In the genomic region with DNA sequence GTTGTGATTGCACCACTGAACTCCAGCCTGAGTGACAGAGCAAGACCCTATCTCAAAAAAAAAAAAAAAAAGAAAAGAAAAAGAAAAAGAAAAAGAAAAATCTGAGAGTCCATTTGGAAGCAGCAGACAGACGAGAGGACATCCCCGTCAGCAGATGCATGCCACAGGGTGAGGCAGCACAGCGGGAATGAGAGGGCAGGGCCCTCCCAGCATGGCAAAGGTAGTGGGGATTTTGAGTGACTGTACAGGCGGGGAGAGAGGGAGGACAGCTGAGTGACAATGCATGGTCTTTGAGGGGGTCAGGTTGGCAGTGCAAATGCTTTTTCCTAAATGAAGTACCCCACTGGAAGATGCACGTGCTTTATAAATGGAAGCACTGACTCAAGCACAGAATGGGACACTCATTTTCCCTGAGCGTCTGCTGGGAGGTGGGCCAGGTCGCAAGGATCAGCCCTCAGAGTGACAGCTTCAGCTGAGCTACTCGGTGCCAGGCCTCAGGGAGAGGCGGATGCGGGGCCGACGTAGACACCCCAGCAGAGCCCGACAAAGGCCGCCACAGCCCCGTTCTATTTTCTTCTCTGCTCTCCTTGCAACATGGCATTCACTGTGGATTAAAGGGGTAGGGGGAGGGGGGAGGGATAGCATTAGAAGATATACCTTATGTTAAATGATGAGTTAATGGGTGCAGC, we compare ENCODE assay signal across 15 cellular contexts.
"Had no signal": no experiment of that assay in that cellular context is flagged by ENCODE, and none has a peak within 500 bp of the region (broad histone marks: within the 10 kb centered on the region; RNA-seq: fewer than 3 reads in every experiment).

No MANE protein-coding gene starts in this region.

- DNase-seq: activated CD4-positive, alpha-beta memory T cell treated with anti-CD3 and anti-CD28 coated beads for 36 hours; activated naive CD8-positive, alpha-beta T cell treated with anti-CD3 and anti-CD28 coated beads, Interleukin-2, amount 10 ng/mL, durations not matched to agents 7 days and 5 days; activated T-cell treated with anti-CD3 and anti-CD28 coated beads, Interleukin-2, amount 50 U/mL, for 4 hours; aorta; colonic mucosa; effector CD4-positive, alpha-beta T cell; foreskin keratinocyte; heart right ventricle; islet precursor cell; left ventricle myocardium inferior; mesendoderm; sigmoid colon; stimulated activated CD4-positive, alpha-beta T cell treated with anti-CD3 and anti-CD28 coated beads, Interleukin-2, amount 100 ng/mL, for 48 hours; stimulated activated naive CD8-positive, alpha-beta T cell treated with anti-CD3 and anti-CD28 coated beads, Interleukin-15, Interleukin-2, amounts not matched to agents 100 U/mL and 50 U/mL, for 24 hours; T-helper 2 cell had no signal

- H3K4me3 Mint-ChIP-seq: activated CD4-positive, alpha-beta memory T cell treated with anti-CD3 and anti-CD28 coated beads for 36 hours; activated naive CD8-positive, alpha-beta T cell treated with anti-CD3 and anti-CD28 coated beads, Interleukin-2, amount 10 ng/mL, durations not matched to agents 7 days and 5 days; activated T-cell treated with anti-CD3 and anti-CD28 coated beads, Interleukin-2, amount 50 U/mL, for 4 hours had no signal

- H3K36me3 Mint-ChIP-seq: activated CD4-positive, alpha-beta memory T cell treated with anti-CD3 and anti-CD28 coated beads for 36 hours; activated naive CD8-positive, alpha-beta T cell treated with anti-CD3 and anti-CD28 coated beads, Interleukin-2, amount 10 ng/mL, durations not matched to agents 7 days and 5 days had no signal

- H3K27me3 Mint-ChIP-seq: activated CD4-positive, alpha-beta memory T cell treated with anti-CD3 and anti-CD28 coated beads for 36 hours; activated naive CD8-positive, alpha-beta T cell treated with anti-CD3 and anti-CD28 coated beads, Interleukin-2, amount 10 ng/mL, durations not matched to agents 7 days and 5 days had no signal

- H3K9me3 Mint-ChIP-seq: activated CD4-positive, alpha-beta memory T cell treated with anti-CD3 and anti-CD28 coated beads for 36 hours; activated naive CD8-positive, alpha-beta T cell treated with anti-CD3 and anti-CD28 coated beads, Interleukin-2, amount 10 ng/mL, durations not matched to agents 7 days and 5 days; activated T-cell treated with anti-CD3 and anti-CD28 coated beads, Interleukin-2, amount 50 U/mL, for 4 hours had no signal

- H3K27ac Mint-ChIP-seq: activated CD4-positive, alpha-beta memory T cell treated with anti-CD3 and anti-CD28 coated beads for 36 hours; activated naive CD8-positive, alpha-beta T cell treated with anti-CD3 and anti-CD28 coated beads, Interleukin-2, amount 10 ng/mL, durations not matched to agents 7 days and 5 days had no signal

- H3K4me1 Mint-ChIP-seq: activated naive CD8-positive, alpha-beta T cell treated with anti-CD3 and anti-CD28 coated beads, Interleukin-2, amount 10 ng/mL, durations not matched to agents 7 days and 5 days had no signal
